7 cellular contexts compared by ENCODE assay signal in genomic region chr17:38674013-38674748, GRCh38. TPM values are rescaled to one million over a fixed set of nuclear protein-coding genes. Genes with fewer than 3 reads are reported as not detected.
DNase-seq lines count a peak whose midpoint lies in the region; ATAC-seq and TF ChIP-seq lines count a peak whose summit lies in the region.

No MANE protein-coding gene starts in this region.

- H3K4me1 Mint-ChIP-seq in T-helper 17 cell (peaks cover 7% of the 10 kb centered on the region), neural crest cell (peaks cover 26% of the 10 kb centered on the region)
- peaks cover 13 to 14% of the 10 kb centered on the region in 2 donors for H3K4me1 Mint-ChIP-seq in effector memory CD8-positive, alpha-beta T cell (ENCODE audit: low read depth in 2 of 2)

- TF ChIP-seq CTCF in neural crest cell (conservative IDR thresholded peaks at IDR 0.05), result peak; percentile 42

- H3K27ac Mint-ChIP-seq in T-helper 17 cell, result no peak overlapping the region
- H3K27ac Mint-ChIP-seq in effector memory CD8-positive, alpha-beta T cell, result no peak overlapping the region
- no peak overlapping the region for H3K27ac Mint-ChIP-seq in neural crest cell (ENCODE audit: unreplicated experiment)

- H3K9me3 Mint-ChIP-seq in effector memory CD8-positive, alpha-beta T cell, result no peaks in the 10 kb centered on the region
- H3K9me3 Mint-ChIP-seq in neural crest cell, result no peaks in the 10 kb centered on the region

- H3K36me3 Mint-ChIP-seq in T-helper 17 cell (ENCODE audit: low read depth), result no peaks in the 10 kb centered on the region
- no peaks in the 10 kb centered on the region for H3K36me3 Mint-ChIP-seq in effector memory CD8-positive, alpha-beta T cell (ENCODE audit: insufficient read depth)
- H3K36me3 Mint-ChIP-seq in neural crest cell (ENCODE audit: low read depth), result no peaks in the 10 kb centered on the region

- peak; percentile 17 for ATAC-seq in GM18502 (IDR thresholded peaks at IDR 0.05; ENCODE audit: poor library complexity, unreplicated experiment)
- ATAC-seq in HG02610 (IDR thresholded peaks at IDR 0.05; ENCODE audit: unreplicated experiment), result peak; percentile 15
- ATAC-seq in T-helper 17 cell, result peak; percentile 7
- peak; percentile 7 for ATAC-seq in effector memory CD8-positive, alpha-beta T cell (replicated peaks)

- H3K4me3 Mint-ChIP-seq in T-helper 17 cell (peak overlapping the region; percentile 25), neural crest cell (no peak overlapping the region)
- peak overlapping the region; percentile 41 to 65 for H3K4me3 Mint-ChIP-seq in effector memory CD8-positive, alpha-beta T cell

- DNase-seq in T-helper 17 cell (peak in 1 of 3 donors; percentile 21), neural crest cell (ENCODE audit: low read depth, low spot score) (no peak), hepatic stellate cell (ENCODE audit: low spot score) (no peak), GF-D8 (lab: John Stamatoyannopoulos, UW) (no peak)
- DNase-seq in effector memory CD8-positive, alpha-beta T cell, result peak in 1 of 3 experiments; percentile 29

- H3K27me3 Mint-ChIP-seq in T-helper 17 cell, result peaks cover 33% of the 10 kb centered on the region
- peaks cover 39 to 51% of the 10 kb centered on the region in 2 donors for H3K27me3 Mint-ChIP-seq in effector memory CD8-positive, alpha-beta T cell
- peaks cover 66% of the 10 kb centered on the region for H3K27me3 Mint-ChIP-seq in neural crest cell (ENCODE audit: low read depth)

- no peaks in the 10 kb centered on the region for H3K9me3 ChIP-seq in T-helper 17 cell (ENCODE audit: control insufficient read depth, low read length, poor library complexity, severe bottlenecking)

RNA-seq across cellular contexts. Expression of gene EPOP, which starts 0.6 kb away (rescaled TPM):
- total RNA-seq in T-helper 17 cell, result 1 to 10 TPM in 1 of 2 donors, under 1 TPM in 1; 0.60 to 1.1 TPM
- total RNA-seq in neural crest cell, result 13.0 and 13.8 TPM in 2 replicates

RNA-seq across cellular contexts. Expression of gene MLLT6, which starts 30.9 kb away (rescaled TPM):
- total RNA-seq in T-helper 17 cell (100 to 1,000 TPM; 304 to 334 TPM), neural crest cell (79.6 and 85.1 TPM in 2 replicates)

RNA-seq across cellular contexts. Expression of gene CISD3, which starts 56.0 kb away (rescaled TPM):
- 10 to 100 TPM; 12.0 to 12.8 TPM for total RNA-seq in T-helper 17 cell
- 9.0 and 11.0 TPM in 2 replicates for total RNA-seq in neural crest cell
